In genomic region chr6:145621776-145622175, GRCh38 we compare ENCODE assay signal across 24 cellular contexts.
DNase-seq lines count a peak whose midpoint lies in the region; ATAC-seq and TF ChIP-seq lines count a peak whose summit lies in the region.
"Had no signal": no experiment of that assay in that cellular context is flagged by ENCODE, and none has a peak within 500 bp of the region (broad histone marks: within the 10 kb centered on the region; RNA-seq: fewer than 3 reads in every experiment).

No MANE protein-coding gene starts in this region.

- H3K9me3 ChIP-seq in Peyer's patch: no peaks in the 10 kb centered on the region
- H3K9me3 ChIP-seq: prostate gland had no signal

- H3K27me3 ChIP-seq in KMS-11 (ENCODE audit: insufficient read depth, low read depth) (no peaks in the 10 kb centered on the region), Peyer's patch (no peaks in the 10 kb centered on the region)

- TF ChIP-seq CTCF in KMS-11 (conservative IDR thresholded peaks at IDR 0.05; ENCODE audit: low read depth, low read length) (no peak), Peyer's patch (IDR thresholded peaks at IDR 0.05) (no peak), foreskin fibroblast (IDR thresholded peaks at IDR 0.05; ENCODE audit: low read depth, low read length) (no peak)

- no peak overlapping the region for H3K9ac ChIP-seq in KMS-11

- H3K27ac ChIP-seq in KMS-11 (no peak overlapping the region), Peyer's patch (no peak overlapping the region)
- H3K27ac ChIP-seq: prostate gland, VCaP had no signal

- no peak overlapping the region for H2AFZ ChIP-seq in KMS-11 (ENCODE audit: low read depth)

- H3K4me3 ChIP-seq in KMS-11 (IDR thresholded peaks at IDR 0.05; ENCODE audit: insufficient read depth, low read depth, low read length) (no peak overlapping the region), Peyer's patch (no peak overlapping the region), foreskin fibroblast (ENCODE audit: low read depth in 1 of 2, low read length in 2 of 2) (no peak overlapping the region)
- H3K4me3 ChIP-seq: prostate gland had no signal

- ATAC-seq in GM18909 (IDR thresholded peaks at IDR 0.05; ENCODE audit: poor library complexity, unreplicated experiment) (peak; percentile 77), GM21423 (IDR thresholded peaks at IDR 0.05; ENCODE audit: unreplicated experiment) (peak; percentile 56), HG02852 (IDR thresholded peaks at IDR 0.05; ENCODE audit: unreplicated experiment) (peak; percentile 54)
- ATAC-seq: naive thymus-derived CD4-positive, alpha-beta T cell had no signal

- H3K4me1 ChIP-seq in KMS-11 (ENCODE audit: low read depth, poor library complexity, severe bottlenecking) (peaks cover 13% of the 10 kb centered on the region), Peyer's patch (no peaks in the 10 kb centered on the region)
- H3K4me1 ChIP-seq: prostate gland had no signal

- H3K79me2 ChIP-seq in KMS-11 (ENCODE audit: insufficient read depth, low read depth): no peaks in the 10 kb centered on the region

- peak overlapping the region; percentile 21; the same call in 1 of the 2 replicates for H3K4me2 ChIP-seq in KMS-11

- TF ChIP-seq POLR2A in Peyer's patch (IDR thresholded peaks at IDR 0.05): no peak

- no peaks in the 10 kb centered on the region for H4K20me1 ChIP-seq in KMS-11 (ENCODE audit: insufficient read depth)

- H3K36me3 ChIP-seq in KMS-11 (ENCODE audit: insufficient read depth) (no peaks in the 10 kb centered on the region), Peyer's patch (no peaks in the 10 kb centered on the region)
- H3K36me3 ChIP-seq: prostate gland had no signal

- DNase-seq in activated CD4-positive, alpha-beta T cell treated with anti-CD3 and anti-CD28 coated beads, Interleukin-2, amount 50 U/mL, for 1 hour: no peak
- DNase-seq in Peyer's patch (no peak), NCI-H526 (lab: John Stamatoyannopoulos, UW) (no peak), foreskin fibroblast (no peak)
- DNase-seq: activated CD4-positive, alpha-beta memory T cell treated with anti-CD3 and anti-CD28 coated beads, Interleukin-2, amount 10 ng/mL, durations not matched to agents 7 days and 5 days; activated naive CD4-positive, alpha-beta T cell treated with anti-CD3 and anti-CD28 coated beads, Interleukin-2, amount 10 ng/mL, durations not matched to agents 7 days and 5 days; activated T-cell treated with anti-CD3 and anti-CD28 coated beads, Interleukin-2, amount 50 U/mL, for 24 hours; COR-L47; EL; HFFc6; mammary epithelial cell; naive thymus-derived CD4-positive, alpha-beta T cell; NCI-H187; NCI-H510A; SHP77; small intestine; stimulated activated CD4-positive, alpha-beta T cell treated with anti-CD3 and anti-CD28 coated beads, Interleukin-4, amount 100 ng/mL, for 24 hours; stimulated activated CD8-positive, alpha-beta memory T cell treated with anti-CD3 and anti-CD28 coated beads, Interleukin-4, amount 100 ng/mL, for 48 hours had no signal
